ENCODE assay signal across 31 cellular contexts in genomic region chr1:200103961-200104583, GRCh38.
DNase-seq lines count a peak whose midpoint lies in the region; ATAC-seq, FAIRE-seq and TF ChIP-seq lines count a peak whose summit lies in the region.
"Had no signal": no experiment of that assay in that cellular context is flagged by ENCODE, and none has a peak within 500 bp of the region (broad histone marks: within the 10 kb centered on the region; RNA-seq: fewer than 3 reads in every experiment).

No MANE protein-coding gene starts in this region.

- H3K9me2 ChIP-seq in hepatocyte (replicated peaks; ENCODE audit: insufficient read depth) (no peaks in the 10 kb centered on the region), GM23338 (ENCODE audit: insufficient read depth) (no peaks in the 10 kb centered on the region)

- DNase-seq in Right ventricle myocardium superior (no peak), left ventricle myocardium inferior (no peak), bronchial epithelial cell (ENCODE audit: low read depth) (no peak), hepatocyte (ENCODE audit: low spot score) (no peak), pancreas (no peak), iPS-NIHi7 (ENCODE audit: extremely low spot score) (no peak), hypothalamus (lab: John Stamatoyannopoulos, UW) (no peak), GM23338 (ENCODE audit: low spot score) (no peak)
- DNase-seq: 8988T; ACHN; BE2C; Calu3; CD8-positive, alpha-beta memory T cell; DMS79 treated with DMSO at 0.1 percent for 48 hours; GF-D8; Karpas-422; NCI-H1092; NCI-H1417 treated with DMSO at 0.1 percent for 48 hours; NCI-H1694 treated with DMSO at 0.1 percent for 48 hours; NCI-H2081 treated with DMSO at 0.1 percent for 48 hours; NCI-H2171; NCI-H226; NCI-H524; NCI-H774; SIG-M5 had no signal

- ATAC-seq in Right ventricle myocardium superior (ENCODE audit: poor library complexity) (peak; percentile 53), pancreas (peak in 3 of 4 donors; percentile 23 to 44 (median 24)), GM23338 (no peak)
- ATAC-seq: HCT116 had no signal

- intact Hi-C loops in Right ventricle myocardium superior (cut with DNase I) (no loop called here), left ventricle myocardium inferior (cut with micrococcal nuclease) (no loop called here), pancreas (cut with DNase I) (no loop called here)

- no peak overlapping the region for H3K4me3 Mint-ChIP-seq in GM23338
- H3K4me3 Mint-ChIP-seq: CD14-positive monocyte; CD8-positive, alpha-beta memory T cell had no signal

- H2AFZ ChIP-seq in hepatocyte (no peak overlapping the region), GM23338 (no peak overlapping the region)

- no peaks in the 10 kb centered on the region for H3K27me3 ChIP-seq in left ventricle myocardium inferior (ENCODE audit: low read depth)
- no peaks in the 10 kb centered on the region for H3K27me3 ChIP-seq in bronchial epithelial cell (ENCODE audit: control insufficient read depth, insufficient read depth, low read length)
- no peaks in the 10 kb centered on the region for H3K27me3 ChIP-seq in hepatocyte
- H3K27me3 ChIP-seq in pancreas = no peaks in the 10 kb centered on the region
- H3K27me3 ChIP-seq in GM23338 (ENCODE audit: insufficient read depth) = no peaks in the 10 kb centered on the region

- no peaks in the 10 kb centered on the region for H3K36me3 ChIP-seq in left ventricle myocardium inferior
- H3K36me3 ChIP-seq in bronchial epithelial cell (ENCODE audit: control insufficient read depth, insufficient read depth, low read length) = no peaks in the 10 kb centered on the region
- no peaks in the 10 kb centered on the region for H3K36me3 ChIP-seq in hepatocyte (replicated peaks; ENCODE audit: insufficient read depth, low read depth)
- peaks cover 0 to 23% (median 0%) of the 10 kb centered on the region in 3 donors for H3K36me3 ChIP-seq in pancreas
- H3K36me3 ChIP-seq in GM23338 (ENCODE audit: insufficient read depth) = no peaks in the 10 kb centered on the region
- H3K36me3 ChIP-seq: BE2C had no signal

- no peak overlapping the region for H3K4me2 ChIP-seq in hepatocyte
- no peak overlapping the region for H3K4me2 ChIP-seq in GM23338

- H3K4me1 ChIP-seq in left ventricle myocardium inferior (peaks cover 26% of the 10 kb centered on the region), hepatocyte (ENCODE audit: insufficient read depth) (peaks cover 7% of the 10 kb centered on the region), pancreas (peaks cover 30 to 53% (median 49%) of the 10 kb centered on the region in 3 donors), GM23338 (ENCODE audit: insufficient read depth) (peaks cover 9% of the 10 kb centered on the region; the same call in 1 of the 2 replicates)
- H3K4me1 ChIP-seq: BE2C had no signal

- peaks cover 22% of the 10 kb centered on the region for H3K4me1 Mint-ChIP-seq in GM23338

- H4K20me1 ChIP-seq in hepatocyte (ENCODE audit: insufficient read depth, poor library complexity, severe bottlenecking) (no peaks in the 10 kb centered on the region), GM23338 (replicated peaks; ENCODE audit: insufficient read depth) (0 out of 2 replicates have a peak, but pooled peaks cover 4% of the 10 kb centered on the region)

- H3K27ac ChIP-seq in left ventricle myocardium inferior (replicated peaks) (no peak overlapping the region), hepatocyte (peak overlapping the region; percentile 21), pancreas (no peak overlapping the region), GM23338 (ENCODE audit: low read depth) (no peak overlapping the region)
- H3K27ac ChIP-seq: RWPE1, SK-N-MC had no signal

- H3K9me3 ChIP-seq in left ventricle myocardium inferior (replicated peaks) (no peaks in the 10 kb centered on the region), hepatocyte (ENCODE audit: low read depth) (no peaks in the 10 kb centered on the region), pancreas (no peaks in the 10 kb centered on the region)
- H3K9me3 ChIP-seq: BE2C had no signal

- peak; percentile 7 for FAIRE-seq in bronchial epithelial cell (lab: Jason Lieb, UNC)
- no peak for FAIRE-seq in pancreas (lab: Jason Lieb, UNC)
- FAIRE-seq: GM12891, H1 had no signal

- no peaks in the 10 kb centered on the region for H3F3A ChIP-seq in GM23338 (replicated peaks; ENCODE audit: low read depth)

- TF ChIP-seq CTCF in left ventricle myocardium inferior (IDR thresholded peaks at IDR 0.05; ENCODE audit: borderline replicate concordance) (no peak), bronchial epithelial cell (IDR thresholded peaks at IDR 0.05; ENCODE audit: insufficient read depth, low read length, severe bottlenecking) (no peak), hepatocyte (IDR thresholded peaks at IDR 0.05; ENCODE audit: poor library complexity) (no peak), pancreas (IDR thresholded peaks at IDR 0.05) (no peak), GM23338 (conservative IDR thresholded peaks at IDR 0.05; ENCODE audit: low read depth in 2 of 2) (no peak)

- WGBS in hepatocyte (ENCODE audit: low lambda C conversion rate, missing lambda C conversion rate) = 86% methylated on average over 2 of the region's 2 CpGs
- WGBS in pancreas, 2 donors = 35 to 39% methylated on average over 2 of the region's 2 CpGs

- H3K27ac Mint-ChIP-seq in GM23338 = no peak overlapping the region
- H3K27ac Mint-ChIP-seq: CD8-positive, alpha-beta memory T cell had no signal

- H3K79me2 ChIP-seq in hepatocyte (peaks cover 6% of the 10 kb centered on the region), GM23338 (replicated peaks; ENCODE audit: insufficient read depth) (no peaks in the 10 kb centered on the region; the same call in 1 of the 2 replicates)

- no peaks in the 10 kb centered on the region for H3K27me3 Mint-ChIP-seq in GM23338 (ENCODE audit: insufficient read depth, low read depth, poor library complexity)

- no peaks in the 10 kb centered on the region for H3K9me3 Mint-ChIP-seq in GM23338
- H3K9me3 Mint-ChIP-seq: CD14-positive monocyte; CD8-positive, alpha-beta memory T cell had no signal

- H3K36me3 Mint-ChIP-seq in GM23338 (ENCODE audit: low read depth) = no peaks in the 10 kb centered on the region
- H3K36me3 Mint-ChIP-seq: CD14-positive monocyte; CD8-positive, alpha-beta memory T cell had no signal

- H3K4me3 ChIP-seq in left ventricle myocardium inferior = no peak overlapping the region
- H3K4me3 ChIP-seq in bronchial epithelial cell (ENCODE audit: low read depth, low read length) = no peak overlapping the region
- H3K4me3 ChIP-seq in hepatocyte = no peak overlapping the region
- H3K4me3 ChIP-seq in pancreas = no peak overlapping the region
- no peak overlapping the region for H3K4me3 ChIP-seq in GM23338
- H3K4me3 ChIP-seq: SK-N-MC had no signal

TF ChIP-seq in GM23338, 12 proteins besides CTCF, POLR2A, EP300 and RAD21 (continues in another document):
- TF ChIP-seq ZNF331 (CRISPR knock-in tag; IDR thresholded peaks at IDR 0.05; ENCODE audit: low read depth) = no peak
- TF ChIP-seq ZNF462 (CRISPR knock-in tag; IDR thresholded peaks at IDR 0.05) = no peak
